ENCODE assay signal across 17 cellular contexts in genomic region chr16:21565816-21566669, GRCh38. TPM values are rescaled to one million over a fixed set of nuclear protein-coding genes. Genes with fewer than 3 reads are reported as not detected.
DNase-seq lines count a peak whose midpoint lies in the region; ATAC-seq and TF ChIP-seq lines count a peak whose summit lies in the region.
"Had no signal": no experiment of that assay in that cellular context is flagged by ENCODE, and none has a peak within 500 bp of the region (broad histone marks: within the 10 kb centered on the region; RNA-seq: fewer than 3 reads in every experiment).

No MANE protein-coding gene starts in this region.

- CTCF ChIA-PET in RWPE1 (lab: Yijun Ruan, JAX) = interaction anchor here (0.6 kb wide), 1 partner anchor 534 kb away, joined by 6 read pairs; no protein-coding TSS in a partner anchor

- DNase-seq in SIG-M5 treated with dmso at 0.1 percent for 504 hours (lab: John Stamatoyannopoulos, UW; ENCODE audit: unreplicated experiment) (peak; percentile 44), SIG-M5 (lab: John Stamatoyannopoulos, UW) (no peak), NCI-H2196 treated with DMSO at 0.1 percent for 48 hours (lab: John Stamatoyannopoulos, UW; ENCODE audit: unreplicated experiment) (peak; percentile 32), gastrocnemius medialis (no peak), RWPE1 (ENCODE audit: low spot score) (no peak)
- DNase-seq in central memory CD8-positive, alpha-beta T cell (ENCODE audit: low spot score in 2 of 2) = no peak
- no peak for DNase-seq in activated naive CD4-positive, alpha-beta T cell (lab: John Stamatoyannopoulos, UW)
- DNase-seq: activated CD4-positive, alpha-beta T cell treated with anti-CD3 and anti-CD28 coated beads, Interleukin-2, amount 50 U/mL, for 1 hour; CD4-positive, alpha-beta T cell; dermis blood vessel endothelial cell; hippocampal formation; NCI-H1092 treated with DMSO at 0.1 percent for 48 hours; NCI-H446; retina; Right ventricle myocardium superior; T1000 had no signal

- H3K4me1 ChIP-seq in gastrocnemius medialis = peaks cover 15 to 21% of the 10 kb centered on the region in 2 donors

- H3K27me3 ChIP-seq in gastrocnemius medialis = no peaks in the 10 kb centered on the region

- no peak for TF ChIP-seq POLR2A in gastrocnemius medialis (IDR thresholded peaks at IDR 0.05)

- no peaks in the 10 kb centered on the region for H3K36me3 Mint-ChIP-seq in central memory CD8-positive, alpha-beta T cell (ENCODE audit: insufficient read depth)

- peaks cover 12% of the 10 kb centered on the region for H3K27me3 Mint-ChIP-seq in central memory CD8-positive, alpha-beta T cell
- H3K27me3 Mint-ChIP-seq: CD4-positive, alpha-beta T cell had no signal

- TF ChIP-seq CTCF in gastrocnemius medialis (IDR thresholded peaks at IDR 0.05 in 4 of 5, conservative IDR thresholded peaks at IDR 0.05 in 1 of 5) (no peak), RWPE1 (conservative IDR thresholded peaks at IDR 0.05; ENCODE audit: low read depth) (no peak)

- no peak overlapping the region for H3K27ac Mint-ChIP-seq in central memory CD8-positive, alpha-beta T cell (ENCODE audit: low read depth)
- H3K27ac Mint-ChIP-seq: CD4-positive, alpha-beta T cell had no signal

- no peak overlapping the region for H3K4me3 Mint-ChIP-seq in central memory CD8-positive, alpha-beta T cell
- H3K4me3 Mint-ChIP-seq: CD4-positive, alpha-beta T cell had no signal

- no peak overlapping the region for H3K4me3 ChIP-seq in gastrocnemius medialis

- H3K9me3 ChIP-seq in gastrocnemius medialis = no peaks in the 10 kb centered on the region

- no peaks in the 10 kb centered on the region for H3K36me3 ChIP-seq in gastrocnemius medialis

- peaks cover 8% of the 10 kb centered on the region for H3K4me1 Mint-ChIP-seq in central memory CD8-positive, alpha-beta T cell

- in situ Hi-C loops in gastrocnemius medialis (cut with MboI; ENCODE audit: low sequenced_read_pairs in 4 of 4) = no loop called here

- peak overlapping the region in 2 of 4 donors; percentile 19 to 57 for H3K27ac ChIP-seq in gastrocnemius medialis
- no peak overlapping the region for H3K27ac ChIP-seq in RWPE1

- peak; percentile 28 for ATAC-seq in central memory CD8-positive, alpha-beta T cell (replicated peaks; ENCODE audit: extremely low read depth, poor library complexity, severe bottlenecking)
- ATAC-seq in gastrocnemius medialis = peak; percentile 18 to 40
- no peak for ATAC-seq in HG02588 (IDR thresholded peaks at IDR 0.05; ENCODE audit: unreplicated experiment)

- POLR2A ChIA-PET in RWPE1 (lab: Yijun Ruan, JAX; ENCODE audit: low non-redundant PET) = no interaction called here

- H3K9me3 Mint-ChIP-seq in central memory CD8-positive, alpha-beta T cell = no peaks in the 10 kb centered on the region
- H3K9me3 Mint-ChIP-seq: CD4-positive, alpha-beta T cell had no signal

- intact Hi-C loops in gastrocnemius medialis (cut with DNase I; ENCODE audit: low total_unique reads) = loop anchor here (5.0 kb wide), 1 partner anchor 1126 kb away; no protein-coding TSS in a partner anchor

RNA-seq across cellular contexts. Expression of gene METTL9, which starts 33.3 kb away (rescaled TPM):
- 100 to 1,000 TPM in 2 of 4 donors, 10 to 100 TPM in 2; 87.2 to 109 (median 96.8) TPM for total RNA-seq in gastrocnemius medialis

Comparison
In these comparisons a context has a peak if more than half of its experiments do, and no peak if none do; other contexts are left out.
1. DNase-seq: peak in SIG-M5 treated with dmso at 0.1 percent for 504 hours (single experiment) and NCI-H2196 treated with DMSO at 0.1 percent for 48 hours (single experiment); none in SIG-M5 (single experiment), central memory CD8-positive, alpha-beta T cell (0 of 2), gastrocnemius medialis (0 of 2), RWPE1 (single experiment) and activated naive CD4-positive, alpha-beta T cell (0 of 4).